Comparison of ENCODE assay signal across 9 cellular contexts in the genomic region with DNA sequence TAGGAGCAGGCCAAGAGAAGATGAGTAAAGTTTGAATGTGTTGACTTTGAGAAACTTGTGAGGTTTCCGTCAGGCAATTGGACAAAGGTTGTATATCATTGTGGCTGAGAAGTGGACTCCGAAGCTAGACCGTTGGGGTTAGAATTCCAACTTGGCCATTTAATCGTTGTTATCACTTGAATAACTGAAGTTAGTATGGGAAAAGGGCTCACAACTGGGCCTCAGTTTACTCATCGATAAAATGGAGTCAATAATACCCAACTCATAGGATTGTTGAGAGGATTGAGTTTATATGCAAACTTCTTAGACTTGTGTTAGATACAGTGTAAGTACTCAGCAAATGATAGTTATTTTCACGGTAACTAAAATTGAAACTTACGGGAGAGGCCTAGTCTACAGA. TPM values are rescaled to one million over a fixed set of nuclear protein-coding genes. Genes with fewer than 3 reads are reported as not detected.
A peak's percentile ranks its signal among the peaks of the same experiment; 100 is the strongest.
DNase-seq lines count a peak whose midpoint lies in the region; ATAC-seq, FAIRE-seq and TF ChIP-seq lines count a peak whose summit lies in the region.
"Had no signal": no experiment of that assay in that cellular context is flagged by ENCODE, and none has a peak within 500 bp of the region (broad histone marks: within the 10 kb centered on the region; RNA-seq: fewer than 3 reads in every experiment).

No MANE protein-coding gene starts in this region.

- H3K27me3 ChIP-seq in bronchial epithelial cell (ENCODE audit: control insufficient read depth, insufficient read depth, low read length) (no peaks in the 10 kb centered on the region), muscle layer of colon (ENCODE audit: control insufficient read depth in 1 of 2, insufficient read depth in 2 of 2, low read length in 2 of 2) (no peaks in the 10 kb centered on the region)

- no peak for FAIRE-seq in bronchial epithelial cell (lab: Jason Lieb, UNC)

- peak overlapping the region; percentile 82 for H3K27ac Mint-ChIP-seq in HFFc6

- DNase-seq in HFFc6, result no peak
- DNase-seq in bronchial epithelial cell (ENCODE audit: low read depth), result no peak
- no peak for DNase-seq in GM03348 (ENCODE audit: low spot score)
- no peak for DNase-seq in HT-29 (ENCODE audit: low spot score)
- no peak for DNase-seq in globus pallidus (ENCODE audit: low spot score)
- DNase-seq: NCI-H526 had no signal

- peak overlapping the region; percentile 92 for H3K4me3 Mint-ChIP-seq in HFFc6

- peaks cover 17% of the 10 kb centered on the region for H3K36me3 Mint-ChIP-seq in HFFc6 (ENCODE audit: low read depth)

- TF ChIP-seq CTCF in 22Rv1 (IDR thresholded peaks at IDR 0.05), result no peak
- TF ChIP-seq CTCF in HFFc6 (IDR thresholded peaks at IDR 0.05), result no peak
- TF ChIP-seq CTCF in bronchial epithelial cell (IDR thresholded peaks at IDR 0.05; ENCODE audit: insufficient read depth, low read length, severe bottlenecking), result no peak

- peaks cover 29% of the 10 kb centered on the region for H3K4me1 Mint-ChIP-seq in HFFc6 (ENCODE audit: low read depth)

- no peaks in the 10 kb centered on the region for H3K9me3 Mint-ChIP-seq in HFFc6

- H3K36me3 ChIP-seq in bronchial epithelial cell (ENCODE audit: control insufficient read depth, insufficient read depth, low read length) (peaks cover 5% of the 10 kb centered on the region), muscle layer of colon (ENCODE audit: insufficient read depth, low read length) (peaks cover 23% of the 10 kb centered on the region)

- no peaks in the 10 kb centered on the region for H3K9me3 ChIP-seq in muscle layer of colon (ENCODE audit: low read length)

- no peak for ATAC-seq in GM21528 (IDR thresholded peaks at IDR 0.05; ENCODE audit: low FRiP score, unreplicated experiment)

- peak overlapping the region; percentile 75 for H3K9ac ChIP-seq in muscle layer of colon (ENCODE audit: low read length)

- peaks cover 26% of the 10 kb centered on the region for H3K4me1 ChIP-seq in muscle layer of colon (ENCODE audit: insufficient read depth, low read length)

- no peaks in the 10 kb centered on the region for H3K27me3 Mint-ChIP-seq in HFFc6 (ENCODE audit: insufficient read depth)

- H3K4me3 ChIP-seq in bronchial epithelial cell (ENCODE audit: low read depth, low read length) (peak overlapping the region; percentile 97), muscle layer of colon (ENCODE audit: low read depth in 1 of 2, low read length in 2 of 2) (peak overlapping the region; percentile 93 to 94)

- H3K27ac ChIP-seq in 22Rv1 (peak overlapping the region; percentile 67), muscle layer of colon (ENCODE audit: low read depth, low read length) (no peak overlapping the region)

RNA-seq across cellular contexts. Expression of gene SLIRP, which starts 0.8 kb away (rescaled TPM):
- total RNA-seq in HFFc6 (2021; fragmentation: NEBNext Ultra II Directional; extraction: Animal tissue kit (Norgen Biotek cat#: 25700)), result 100 to 1,000 TPM; 152 to 209 (median 182) TPM
- 118 and 149 TPM in 2 replicates for total RNA-seq in bronchial epithelial cell
- 264 and 331 TPM in 2 replicates for total RNA-seq in HT-29 (2014; rRNA removed; shearing (Covaris generic))

RNA-seq across cellular contexts. Expression of gene ALKBH1, which starts 0.9 kb away (rescaled TPM):
- total RNA-seq in HFFc6 (2021; fragmentation: NEBNext Ultra II Directional; extraction: Animal tissue kit (Norgen Biotek cat#: 25700)), result 10 to 100 TPM; 10.1 to 13.9 (median 10.7) TPM
- 11.6 and 12.4 TPM in 2 replicates for total RNA-seq in bronchial epithelial cell
- 4.2 and 4.6 TPM in 2 replicates for total RNA-seq in HT-29 (2014; rRNA removed; shearing (Covaris generic))

RNA-seq across cellular contexts. Expression of gene SNW1, which starts 52.2 kb away (rescaled TPM):
- total RNA-seq in HFFc6 (2021; fragmentation: NEBNext Ultra II Directional; extraction: Animal tissue kit (Norgen Biotek cat#: 25700)), result 10 to 100 TPM; 63.5 to 86.4 (median 75.9) TPM
- 45.5 and 76.8 TPM in 2 replicates for total RNA-seq in bronchial epithelial cell
- total RNA-seq in HT-29 (2014; rRNA removed; shearing (Covaris generic)), result 22.5 and 24.7 TPM in 2 replicates
